Comparison of ENCODE assay signal across 8 cellular contexts in genomic region chr10:70404036-70404905, GRCh38. TPM values are rescaled to one million over a fixed set of nuclear protein-coding genes. Genes with fewer than 3 reads are reported as not detected.
DNase-seq lines count a peak whose midpoint lies in the region; ATAC-seq and TF ChIP-seq lines count a peak whose summit lies in the region.

EIF4EBP2 (plus strand) TSS chr10:70404145; CDS start chr10:70404402, 257 bp downstream.

- H3K9me3 ChIP-seq in PC-9 (ENCODE audit: insufficient read depth, low read depth) = no peaks in the 10 kb centered on the region

- H3K79me2 ChIP-seq in PC-9 (ENCODE audit: low read depth) = peaks cover 48% of the 10 kb centered on the region

- peak within 1 kb of the TSS; percentile 84 for H2AFZ ChIP-seq in PC-9

- peak within 1 kb of the TSS; percentile 90 for H3K4me2 ChIP-seq in PC-9

- intact Hi-C loops in PC-9 (cut with micrococcal nuclease; ENCODE audit: unreplicated experiment) = no loop called here

- TF ChIP-seq CTCF in PC-9 (conservative IDR thresholded peaks at IDR 0.05) (no peak; the same call in 1 of the 2 replicates), epithelial cell of proximal tubule (conservative IDR thresholded peaks at IDR 0.05; ENCODE audit: low read depth, low read length) (no peak)

- peak within 1 kb of the TSS; percentile 70 for H3K27ac ChIP-seq in PC-9

- H3K4me3 ChIP-seq in Jurkat, Clone E6-1 (ENCODE audit: low read length) = peak within 1 kb of the TSS; percentile 80
- H3K4me3 ChIP-seq in PC-9 (peak within 1 kb of the TSS; percentile 82), epithelial cell of proximal tubule (ENCODE audit: low read depth, low read length) (peak within 1 kb of the TSS; percentile 89)

- H3K27me3 ChIP-seq in PC-9 (ENCODE audit: insufficient read depth, low read depth) = no peaks in the 10 kb centered on the region

- ATAC-seq in GM21576 (IDR thresholded peaks at IDR 0.05; ENCODE audit: unreplicated experiment) = peak; percentile 81

- peaks cover 24% of the 10 kb centered on the region for H3K4me1 ChIP-seq in PC-9 (replicated peaks; ENCODE audit: insufficient read depth)

- peak; percentile 94 for DNase-seq in DMS114 treated with DMSO at 0.1 percent for 48 hours (lab: John Stamatoyannopoulos, UW; ENCODE audit: unreplicated experiment)
- peak; percentile 93 for DNase-seq in Jurkat, Clone E6-1 (ENCODE audit: low read depth, low spot score)
- peak; percentile 86 to 99 for DNase-seq in PC-9
- peak; percentile 100 for DNase-seq in activated T-cell treated with anti-CD3 and anti-CD28 coated beads, Interleukin-2, amount 50 U/mL, for 1 hour
- peak; percentile 45 for DNase-seq in epithelial cell of proximal tubule (ENCODE audit: low read depth)
- peak; percentile 98 for DNase-seq in mucosa of gallbladder (ENCODE audit: low spot score)
- peak; percentile 95 to 99 for DNase-seq in stimulated activated CD8-positive, alpha-beta memory T cell treated with anti-CD3 and anti-CD28 coated beads, Interleukin-4, amount 100 ng/mL, for 4 hours (ENCODE audit: low read depth in 2 of 2, low spot score in 1 of 2)

- H3K36me3 ChIP-seq in PC-9 (ENCODE audit: low read depth) = peaks cover 10% of the 10 kb centered on the region; the same call in 1 of the 2 replicates

- H4K20me1 ChIP-seq in PC-9 (ENCODE audit: insufficient read depth) = peaks cover 28% of the 10 kb centered on the region

- CTCF ChIA-PET in PC-9 (lab: Charles Lee) = interaction anchor here (0.6 to 2.5 kb wide), 5 partner anchors 17 to 183 kb away, joined by 3 to 17 read pairs (median 4); no protein-coding TSS in a partner anchor

- peaks cover 23% of the 10 kb centered on the region; the same call in 1 of the 2 replicates for H3F3A ChIP-seq in PC-9 (ENCODE audit: insufficient read depth, low read depth)

- no TSS peak for BruUV-seq in PC-9 (replicated peaks; lab: Mats Ljungman, UMichigan)

- no peaks in the 10 kb centered on the region for H3K9me2 ChIP-seq in PC-9 (ENCODE audit: insufficient read depth)

- POLR2A ChIA-PET in PC-9 (lab: Charles Lee; ENCODE audit: unreplicated experiment) = interaction anchor here (0.5 to 1.2 kb wide), 11 partner anchors 13 to 957 kb away, joined by 3 to 17 read pairs (median 4); partner anchors contain the start of gene SAR1A

RNA-seq across cellular contexts. Expression of gene EIF4EBP2, which starts in this region (rescaled TPM):
- 35.0 TPM for polyA plus RNA-seq in Jurkat, Clone E6-1 (2012; ENCODE audit: insufficient read depth, insufficient read length)
- total RNA-seq in PC-9 (2021) (57.4 and 80.3 TPM in 2 replicates), epithelial cell of proximal tubule (24.3 and 27.9 TPM in 2 replicates), mucosa of gallbladder (88.2 TPM)

Comparison
In these comparisons a context has a peak if more than half of its experiments do, and no peak if none do; other contexts are left out.
1. Peak in every context shown above with its lines: DNase-seq, ATAC-seq, H3K4me3 ChIP-seq and H3K27ac ChIP-seq.
2. DNase-seq: peak in every context shown above with its lines; median percentile 100 in activated T-cell treated with anti-CD3 and anti-CD28 coated beads, Interleukin-2, amount 50 U/mL, for 1 hour; 98 in mucosa of gallbladder; 97 in stimulated activated CD8-positive, alpha-beta memory T cell treated with anti-CD3 and anti-CD28 coated beads, Interleukin-4, amount 100 ng/mL, for 4 hours; 94 in DMS114 treated with DMSO at 0.1 percent for 48 hours; 93 in Jurkat, Clone E6-1; 92 in PC-9; 45 in epithelial cell of proximal tubule.